In genomic region chr9:136258786-136259516, GRCh38 we compare ENCODE assay signal across 2 cellular contexts.
TF ChIP-seq lines count a peak whose summit lies in the region.

No MANE protein-coding gene starts in this region.

TF ChIP-seq in HEK293, 187 proteins besides CTCF, POLR2A, EP300 and RAD21:
- TF ChIP-seq ZFHX2 (tag by site-specific recombination; conservative IDR thresholded peaks at IDR 0.05) (peak; percentile 58), PRDM6 (tag by site-specific recombination; IDR thresholded peaks at IDR 0.05) (no peak), EGR2 (tag by site-specific recombination; IDR thresholded peaks at IDR 0.05; ENCODE audit: low read depth) (peak; percentile 67)

TF ChIP-seq in H1, 55 proteins besides CTCF, POLR2A, EP300 and RAD21:
- TF ChIP-seq CEBPB (IDR thresholded peaks at IDR 0.05; ENCODE audit: low read depth, low read length) = no peak
- no peak for TF ChIP-seq SP4 (IDR thresholded peaks at IDR 0.05; ENCODE audit: low read length)
- no peak for TF ChIP-seq SIX5 (IDR thresholded peaks at IDR 0.05; ENCODE audit: low read depth, low read length)
- TF ChIP-seq JUN (IDR thresholded peaks at IDR 0.05; ENCODE audit: low read depth, low read length) = no peak
- TF ChIP-seq SP1 (IDR thresholded peaks at IDR 0.05; ENCODE audit: low read depth, low read length) = no peak
- no peak for TF ChIP-seq RFX5 (IDR thresholded peaks at IDR 0.05; ENCODE audit: borderline replicate concordance, low read depth, low read length)
- no peak for TF ChIP-seq KDM4A (IDR thresholded peaks at IDR 0.05; ENCODE audit: low read depth, low read length, severe bottlenecking)
- TF ChIP-seq BACH1 (IDR thresholded peaks at IDR 0.05; ENCODE audit: low read length) = no peak
- no peak for TF ChIP-seq ASH2L (IDR thresholded peaks at IDR 0.05; ENCODE audit: low read length)
- no peak for TF ChIP-seq BCL11A (IDR thresholded peaks at IDR 0.05; ENCODE audit: low read depth in 2 of 2, low read length in 2 of 2)
